ENCODE assay signal across 21 cellular contexts in the genomic region with DNA sequence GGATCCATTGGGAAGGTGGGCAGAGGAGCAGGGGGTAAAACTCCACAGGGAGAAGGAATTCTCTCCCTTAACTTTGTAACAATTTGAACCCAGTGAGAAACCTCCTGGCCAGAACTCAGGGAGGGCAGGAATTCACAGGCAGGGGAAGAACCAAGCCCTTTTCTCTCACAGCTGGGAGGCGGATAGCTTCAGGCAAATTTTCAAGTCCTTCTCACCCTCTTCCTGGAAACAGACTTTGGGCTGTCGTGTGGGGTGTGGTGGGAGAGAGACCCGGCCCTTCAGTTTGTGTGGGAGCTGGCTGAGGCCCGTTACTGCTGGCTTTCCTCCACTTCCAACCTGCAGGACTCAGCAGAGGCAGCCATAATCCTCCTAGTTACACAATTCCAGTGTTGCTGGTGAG.
DNase-seq lines count a peak whose midpoint lies in the region; ATAC-seq and TF ChIP-seq lines count a peak whose summit lies in the region.
"Had no signal": no experiment of that assay in that cellular context is flagged by ENCODE, and none has a peak within 500 bp of the region (broad histone marks: within the 10 kb centered on the region; RNA-seq: fewer than 3 reads in every experiment).

No MANE protein-coding gene starts in this region.

- H3K36me3 ChIP-seq in HEK293 (ENCODE audit: control insufficient read depth in 2 of 2, insufficient read depth in 1 of 2, low read length in 2 of 2) (no peaks in the 10 kb centered on the region), left ventricle myocardium inferior (no peaks in the 10 kb centered on the region), gastroesophageal sphincter (no peaks in the 10 kb centered on the region)
- H3K36me3 ChIP-seq: left lung, neutrophil, tibial nerve had no signal

- H3K4me3 ChIP-seq in HEK293 (ENCODE audit: low read depth, low read length), result no peak overlapping the region
- no peak overlapping the region for H3K4me3 ChIP-seq in left ventricle myocardium inferior
- no peak overlapping the region for H3K4me3 ChIP-seq in gastroesophageal sphincter
- H3K4me3 ChIP-seq: left lung, tibial nerve had no signal

- TF ChIP-seq POLR2A in GM18505 (IDR thresholded peaks at IDR 0.05; ENCODE audit: borderline replicate concordance, extremely low read depth, insufficient read depth, insufficient read length) (no peak), gastroesophageal sphincter (IDR thresholded peaks at IDR 0.05) (no peak)

- H3K4me3 Mint-ChIP-seq in WTC11 (no peak overlapping the region), osteocyte (ENCODE audit: unreplicated experiment) (no peak overlapping the region), immature natural killer cell (no peak overlapping the region)
- H3K4me3 Mint-ChIP-seq: activated CD4-positive, alpha-beta T cell treated with anti-CD3 and anti-CD28 coated beads, Interleukin-2, amount 10 ng/mL, durations not matched to agents 7 days and 5 days; activated naive CD8-positive, alpha-beta T cell had no signal

- H3K9me3 ChIP-seq in HEK293 (ENCODE audit: control insufficient read depth, insufficient read depth, low read depth, low read length) (no peaks in the 10 kb centered on the region), left ventricle myocardium inferior (replicated peaks) (no peaks in the 10 kb centered on the region), gastroesophageal sphincter (no peaks in the 10 kb centered on the region)
- H3K9me3 ChIP-seq: left lung, neutrophil, tibial nerve had no signal

- H3K4me1 Mint-ChIP-seq in WTC11, result peaks cover 23% of the 10 kb centered on the region
- H3K4me1 Mint-ChIP-seq in osteocyte (ENCODE audit: unreplicated experiment), result peaks cover 18% of the 10 kb centered on the region
- H3K4me1 Mint-ChIP-seq in immature natural killer cell, result no peaks in the 10 kb centered on the region
- H3K4me1 Mint-ChIP-seq: activated CD4-positive, alpha-beta T cell treated with anti-CD3 and anti-CD28 coated beads, Interleukin-2, amount 10 ng/mL, durations not matched to agents 7 days and 5 days had no signal

- ATAC-seq in WTC11 (peak; percentile 62), GM18505 (IDR thresholded peaks at IDR 0.05; ENCODE audit: unreplicated experiment) (no peak), gastroesophageal sphincter (no peak)
- ATAC-seq: left lung; PC-3; stimulated activated naive CD8-positive, alpha-beta T cell treated with anti-CD3 and anti-CD28 coated beads, Interleukin-15, Interleukin-2, amounts not matched to agents 100 U/mL and 50 U/mL, for 24 hours had no signal

- no peaks in the 10 kb centered on the region for H3K27me3 ChIP-seq in left ventricle myocardium inferior (ENCODE audit: low read depth)
- no peaks in the 10 kb centered on the region for H3K27me3 ChIP-seq in gastroesophageal sphincter
- H3K27me3 ChIP-seq: left lung, neutrophil, tibial nerve had no signal

- H3K27ac Mint-ChIP-seq in WTC11 (peak overlapping the region; percentile 93; the same call in 1 of the 2 replicates), osteocyte (ENCODE audit: unreplicated experiment) (peak overlapping the region; percentile 74), immature natural killer cell (no peak overlapping the region)
- H3K27ac Mint-ChIP-seq: activated CD4-positive, alpha-beta T cell treated with anti-CD3 and anti-CD28 coated beads, Interleukin-2, amount 10 ng/mL, durations not matched to agents 7 days and 5 days; activated naive CD8-positive, alpha-beta T cell; activated T-helper 2 cell treated with anti-CD3 and anti-CD28 coated beads, Interferon-gamma antibody, Interleukin-2, Interleukin-4, amounts not matched to agents 10 μg/mL and 5 μg/mL and 100 μg/mL, durations not matched to agents 14 hours and 24 hours and 36 hours had no signal

- H3K9me3 Mint-ChIP-seq in WTC11, result no peaks in the 10 kb centered on the region
- no peaks in the 10 kb centered on the region for H3K9me3 Mint-ChIP-seq in osteocyte (ENCODE audit: unreplicated experiment)
- H3K9me3 Mint-ChIP-seq in immature natural killer cell, result peaks cover 0 to 17% (median 2%) of the 10 kb centered on the region in 6 donors
- H3K9me3 Mint-ChIP-seq: activated CD4-positive, alpha-beta T cell treated with anti-CD3 and anti-CD28 coated beads, Interleukin-2, amount 10 ng/mL, durations not matched to agents 7 days and 5 days; activated T-helper 2 cell treated with anti-CD3 and anti-CD28 coated beads, Interferon-gamma antibody, Interleukin-2, Interleukin-4, amounts not matched to agents 10 μg/mL and 5 μg/mL and 100 μg/mL, durations not matched to agents 14 hours and 24 hours and 36 hours had no signal

- no peaks in the 10 kb centered on the region for H3K27me3 Mint-ChIP-seq in WTC11 (ENCODE audit: low read depth)
- H3K27me3 Mint-ChIP-seq in osteocyte (ENCODE audit: unreplicated experiment), result peaks cover 3% of the 10 kb centered on the region
- H3K27me3 Mint-ChIP-seq in immature natural killer cell (ENCODE audit: low read depth in 3 of 3), result peaks cover 0 to 2% (median 0%) of the 10 kb centered on the region in 3 donors

- CTCF ChIA-PET in HEK293 (lab: Yijun Ruan, JAX), result interaction anchor here (0.8 kb wide), 1 partner anchor 83 kb away, joined by 3 read pairs; no protein-coding TSS in a partner anchor
- CTCF ChIA-PET in WTC11 (lab: Charles Lee), result interaction anchor here (1.1 kb wide), 1 partner anchor 126 kb away, joined by 3 read pairs; no protein-coding TSS in a partner anchor

- TF ChIP-seq CTCF in HEK293 (tag by site-specific recombination; IDR thresholded peaks at IDR 0.05) (no peak), WTC11 (IDR thresholded peaks at IDR 0.05) (no peak), left ventricle myocardium inferior (IDR thresholded peaks at IDR 0.05; ENCODE audit: borderline replicate concordance) (no peak), osteocyte (IDR thresholded peaks at IDR 0.05) (no peak), gastroesophageal sphincter (IDR thresholded peaks at IDR 0.05) (no peak)

- H3K27ac ChIP-seq in HEK293 (ENCODE audit: extremely low read depth, low read depth, low read length), result no peak overlapping the region
- H3K27ac ChIP-seq in left ventricle myocardium inferior (replicated peaks), result peak overlapping the region; percentile 37
- no peak overlapping the region for H3K27ac ChIP-seq in gastroesophageal sphincter
- H3K27ac ChIP-seq: left lung, neutrophil had no signal

- TF ChIP-seq EP300 in gastroesophageal sphincter (IDR thresholded peaks at IDR 0.05), result no peak

- H3K36me3 Mint-ChIP-seq in WTC11 (no peaks in the 10 kb centered on the region), osteocyte (ENCODE audit: unreplicated experiment) (no peaks in the 10 kb centered on the region), immature natural killer cell (no peaks in the 10 kb centered on the region)
- H3K36me3 Mint-ChIP-seq: activated naive CD8-positive, alpha-beta T cell had no signal

- POLR2A ChIA-PET in HEK293 (lab: Yijun Ruan, JAX), result no interaction called here
- POLR2A ChIA-PET in WTC11 (lab: Charles Lee), result no interaction called here

- no peak for DNase-seq in WTC11 (ENCODE audit: low spot score)
- DNase-seq in left ventricle myocardium inferior, result peak; percentile 50
- DNase-seq in osteocyte (ENCODE audit: extremely low spot score, unreplicated experiment), result no peak
- no peak for DNase-seq in immature natural killer cell
- DNase-seq: activated CD4-positive, alpha-beta T cell treated with anti-CD3 and anti-CD28 coated beads, Interleukin-2, amount 10 ng/mL, durations not matched to agents 7 days and 5 days; GF-D8; KBM-7; left lung; NCI-H1694 treated with DMSO at 0.1 percent for 48 hours; NCI-H345; NCI-H82; PC-3; stimulated activated CD4-positive, alpha-beta T cell treated with anti-CD3 and anti-CD28 coated beads, Interleukin-4, amount 100 ng/mL, for 4 hours; stimulated activated naive CD8-positive, alpha-beta T cell treated with anti-CD3 and anti-CD28 coated beads, Interleukin-15, Interleukin-2, amounts not matched to agents 100 U/mL and 50 U/mL, for 24 hours had no signal

- intact Hi-C loops in left ventricle myocardium inferior (cut with micrococcal nuclease), result no loop called here

- 20% methylated on average over 2 of the region's 4 CpGs; no CpG with 5 or more reads in 1 of the 2 donors for WGBS in gastroesophageal sphincter (ENCODE audit: low coverage in 1 of 2), 2 donors

- peaks cover 3% of the 10 kb centered on the region; the same call in 1 of the 2 replicates for H3K4me1 ChIP-seq in HEK293 (ENCODE audit: control insufficient read depth, insufficient read depth, low read length)
- H3K4me1 ChIP-seq in left ventricle myocardium inferior, result no peaks in the 10 kb centered on the region
- H3K4me1 ChIP-seq in gastroesophageal sphincter, result no peaks in the 10 kb centered on the region
- H3K4me1 ChIP-seq: left lung had no signal

TF ChIP-seq in HEK293, 187 proteins besides CTCF, POLR2A, EP300 and RAD21 (continues in another document):
- TF ChIP-seq ZNF10 (tag by site-specific recombination; IDR thresholded peaks at IDR 0.05), result no peak

TF ChIP-seq in WTC11, 78 proteins besides CTCF, POLR2A, EP300 and RAD21 (continues in another document):
- TF ChIP-seq ZNF263 (CRISPR knock-in tag; IDR thresholded peaks at IDR 0.05; ENCODE audit: low read depth), result no peak
- TF ChIP-seq, protein P1, sequence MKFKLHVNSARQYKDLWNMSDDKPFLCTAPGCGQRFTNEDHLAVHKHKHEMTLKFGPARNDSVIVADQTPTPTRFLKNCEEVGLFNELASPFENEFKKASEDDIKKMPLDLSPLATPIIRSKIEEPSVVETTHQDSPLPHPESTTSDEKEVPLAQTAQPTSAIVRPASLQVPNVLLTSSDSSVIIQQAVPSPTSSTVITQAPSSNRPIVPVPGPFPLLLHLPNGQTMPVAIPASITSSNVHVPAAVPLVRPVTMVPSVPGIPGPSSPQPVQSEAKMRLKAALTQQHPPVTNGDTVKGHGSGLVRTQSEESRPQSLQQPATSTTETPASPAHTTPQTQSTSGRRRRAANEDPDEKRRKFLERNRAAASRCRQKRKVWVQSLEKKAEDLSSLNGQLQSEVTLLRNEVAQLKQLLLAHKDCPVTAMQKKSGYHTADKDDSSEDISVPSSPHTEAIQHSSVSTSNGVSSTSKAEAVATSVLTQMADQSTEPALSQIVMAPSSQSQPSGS (CRISPR knock-in tag; IDR thresholded peaks at IDR 0.05; ENCODE audit: borderline replicate concordance, low read depth), result no peak
- TF ChIP-seq MYBL2 (CRISPR knock-in tag; IDR thresholded peaks at IDR 0.05), result no peak
- TF ChIP-seq, protein P2, sequence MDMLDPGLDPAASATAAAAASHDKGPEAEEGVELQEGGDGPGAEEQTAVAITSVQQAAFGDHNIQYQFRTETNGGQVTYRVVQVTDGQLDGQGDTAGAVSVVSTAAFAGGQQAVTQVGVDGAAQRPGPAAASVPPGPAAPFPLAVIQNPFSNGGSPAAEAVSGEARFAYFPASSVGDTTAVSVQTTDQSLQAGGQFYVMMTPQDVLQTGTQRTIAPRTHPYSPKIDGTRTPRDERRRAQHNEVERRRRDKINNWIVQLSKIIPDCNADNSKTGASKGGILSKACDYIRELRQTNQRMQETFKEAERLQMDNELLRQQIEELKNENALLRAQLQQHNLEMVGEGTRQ (CRISPR knock-in tag; IDR thresholded peaks at IDR 0.05), result no peak
- no peak for TF ChIP-seq FOXJ3 (CRISPR knock-in tag; IDR thresholded peaks at IDR 0.05; ENCODE audit: borderline replicate concordance)

Comparison
In these comparisons a context has a peak if more than half of its experiments do, and no peak if none do; other contexts are left out.
1. H3K27ac Mint-ChIP-seq: peak in WTC11 (single experiment) and osteocyte (single experiment); none in immature natural killer cell (0 of 6).